In genomic region chr11:30788849-30789248, GRCh38 we compare ENCODE assay signal across 16 cellular contexts.
"Had no signal": no experiment of that assay in that cellular context is flagged by ENCODE, and none has a peak within 500 bp of the region (broad histone marks: within the 10 kb centered on the region; RNA-seq: fewer than 3 reads in every experiment).

No MANE protein-coding gene starts in this region.

- H3K36me3 ChIP-seq: right lobe of liver had no signal

- H3K27ac ChIP-seq: right lobe of liver had no signal

- H3K9me3 ChIP-seq: right lobe of liver had no signal

- DNase-seq: activated CD4-positive, alpha-beta T cell treated with anti-CD3 and anti-CD28 coated beads for 48 hours; activated CD8-positive, alpha-beta memory T cell treated with anti-CD3 and anti-CD28 coated beads for 24 hours; activated naive CD4-positive, alpha-beta T cell treated with anti-CD3 and anti-CD28 coated beads for 36 hours; activated T-cell treated with anti-CD3 and anti-CD28 coated beads for 4 hours; cortex of kidney; effector CD8-positive, alpha-beta T cell; hypothalamus; naive thymus-derived CD8-positive, alpha-beta T cell; nucleus accumbens; right lobe of liver; stimulated activated naive CD4-positive, alpha-beta T cell; substantia nigra; trophoblast cell had no signal

- H3K4me3 ChIP-seq: lung, right lobe of liver had no signal

- ATAC-seq: activated T-helper 17 cell treated with anti-CD3 and anti-CD28 coated beads, Interleukin-2, amount 50 U/mL, for 72 hours; naive thymus-derived CD8-positive, alpha-beta T cell; right lobe of liver; WTC11 had no signal

- H3K27me3 ChIP-seq: right lobe of liver had no signal
